In genomic region chr1:48917901-48918603, GRCh38 we compare ENCODE assay signal across 19 cellular contexts.
DNase-seq lines count a peak whose midpoint lies in the region; ATAC-seq and TF ChIP-seq lines count a peak whose summit lies in the region.
"Had no signal": no experiment of that assay in that cellular context is flagged by ENCODE, and none has a peak within 500 bp of the region (broad histone marks: within the 10 kb centered on the region; RNA-seq: fewer than 3 reads in every experiment).

No MANE protein-coding gene starts in this region.

- DNase-seq in GM23338 (ENCODE audit: low spot score) (peak; percentile 17), NCI-H2171 treated with DMSO at 0.1 percent for 48 hours (lab: John Stamatoyannopoulos, UW) (peak; percentile 58), WERI-Rb-1 (peak; percentile 96), trophoblast cell (no peak), midbrain (lab: John Stamatoyannopoulos, UW) (no peak), NOMO-1 treated with DMSO at 0.1 percent for 48 hours (lab: John Stamatoyannopoulos, UW; ENCODE audit: unreplicated experiment) (no peak)
- DNase-seq: activated CD8-positive, alpha-beta T cell treated with anti-CD3 and anti-CD28 coated beads, Interleukin-2, amount 10 ng/mL, durations not matched to agents 7 days and 5 days; amniotic stem cell; CD4-positive, alpha-beta memory T cell; foreskin fibroblast; GOT3; NCI-H2081 treated with DMSO at 0.1 percent for 48 hours; tibial artery had no signal

- no CpG with 5 or more reads among the region's 8 CpGs for WGBS in trophoblast cell (ENCODE audit: extremely low coverage, insufficient coverage, insufficient read length)

- H3K36me3 ChIP-seq in GM23338 (ENCODE audit: insufficient read depth) (no peaks in the 10 kb centered on the region), WERI-Rb-1 (no peaks in the 10 kb centered on the region), trophoblast cell (ENCODE audit: control insufficient read depth in 1 of 2, insufficient read depth in 2 of 2, low read length in 2 of 2) (no peaks in the 10 kb centered on the region)
- H3K36me3 ChIP-seq: neural progenitor cell, tibial artery had no signal

- no peak overlapping the region for H2BK120ac ChIP-seq in trophoblast cell (ENCODE audit: insufficient read depth, low read length, poor library complexity)

- H3K27me3 ChIP-seq in GM23338 (ENCODE audit: insufficient read depth), result no peaks in the 10 kb centered on the region
- H3K27me3 ChIP-seq in WERI-Rb-1 (ENCODE audit: insufficient read depth, low read depth, severe bottlenecking), result no peaks in the 10 kb centered on the region
- no peaks in the 10 kb centered on the region for H3K27me3 ChIP-seq in trophoblast cell (ENCODE audit: insufficient read depth, low read length)
- H3K27me3 ChIP-seq: neural progenitor cell, tibial artery had no signal

- no peak overlapping the region for H4K12ac ChIP-seq in trophoblast cell (ENCODE audit: low read depth, low read length)

- H3K4ac ChIP-seq in trophoblast cell (ENCODE audit: low read depth, low read length), result no peak overlapping the region

- no peak overlapping the region for H3K27ac Mint-ChIP-seq in GM23338
- H3K27ac Mint-ChIP-seq: activated CD8-positive, alpha-beta T cell treated with anti-CD3 and anti-CD28 coated beads, Interleukin-2, amount 10 ng/mL, durations not matched to agents 7 days and 5 days; CD4-positive, alpha-beta memory T cell; memory B cell; neural progenitor cell; stimulated activated effector memory CD8-positive, alpha-beta T cell treated with anti-CD3 and anti-CD28 coated beads, Interleukin-12 subunit alpha, Interleukin-12 subunit beta, amount 100 ng/mL, for 72 hours had no signal

- no peaks in the 10 kb centered on the region for H3K4me1 ChIP-seq in GM23338 (ENCODE audit: insufficient read depth)
- no peaks in the 10 kb centered on the region for H3K4me1 ChIP-seq in trophoblast cell (ENCODE audit: control insufficient read depth in 1 of 2, insufficient read depth in 2 of 2, low read length in 2 of 2)
- H3K4me1 ChIP-seq: neural progenitor cell had no signal

- H3K23ac ChIP-seq in trophoblast cell (ENCODE audit: low read length), result no peak overlapping the region

- no peak overlapping the region for H4K91ac ChIP-seq in trophoblast cell (ENCODE audit: low read depth, low read length)

- H3K4me3 ChIP-seq in GM23338 (no peak overlapping the region), WERI-Rb-1 (ENCODE audit: low read depth, low read length) (no peak overlapping the region), trophoblast cell (ENCODE audit: low read depth, low read length) (no peak overlapping the region)
- H3K4me3 ChIP-seq: GM12878, neural progenitor cell, tibial artery had no signal

- no peak overlapping the region for H2AK5ac ChIP-seq in trophoblast cell (ENCODE audit: low read length)

- no peaks in the 10 kb centered on the region for H3K9me2 ChIP-seq in GM23338 (ENCODE audit: insufficient read depth)

- H3K14ac ChIP-seq in trophoblast cell (ENCODE audit: low read length), result no peak overlapping the region

- H3F3A ChIP-seq in GM23338 (replicated peaks; ENCODE audit: low read depth), result no peaks in the 10 kb centered on the region

- no peak overlapping the region for H2BK5ac ChIP-seq in trophoblast cell (ENCODE audit: low read depth, low read length, poor library complexity)

- H2AFZ ChIP-seq in GM23338, result no peak overlapping the region
- no peak overlapping the region for H2AFZ ChIP-seq in trophoblast cell (ENCODE audit: insufficient read depth, low read length, poor library complexity)
- H2AFZ ChIP-seq: neural progenitor cell had no signal

- no peak overlapping the region for H3K4me3 Mint-ChIP-seq in GM23338
- H3K4me3 Mint-ChIP-seq: activated CD8-positive, alpha-beta T cell treated with anti-CD3 and anti-CD28 coated beads, Interleukin-2, amount 10 ng/mL, durations not matched to agents 7 days and 5 days; CD4-positive, alpha-beta memory T cell; memory B cell; neural progenitor cell; stimulated activated effector memory CD8-positive, alpha-beta T cell treated with anti-CD3 and anti-CD28 coated beads, Interleukin-12 subunit alpha, Interleukin-12 subunit beta, amount 100 ng/mL, for 72 hours had no signal

- H3K79me1 ChIP-seq in trophoblast cell (ENCODE audit: low read length), result no peaks in the 10 kb centered on the region

- H3K4me2 ChIP-seq in GM23338 (no peak overlapping the region), trophoblast cell (ENCODE audit: low read length) (no peak overlapping the region)
- H3K4me2 ChIP-seq: neural progenitor cell had no signal

- H2BK12ac ChIP-seq in trophoblast cell (ENCODE audit: low read length), result no peak overlapping the region

- no peaks in the 10 kb centered on the region for H3K9me3 Mint-ChIP-seq in GM23338
- H3K9me3 Mint-ChIP-seq: memory B cell; neural progenitor cell; stimulated activated effector memory CD8-positive, alpha-beta T cell treated with anti-CD3 and anti-CD28 coated beads, Interleukin-12 subunit alpha, Interleukin-12 subunit beta, amount 100 ng/mL, for 72 hours had no signal

- ATAC-seq in GM23338, result no peak; the same call in 2 of the 3 replicates
- ATAC-seq in HG03354 (IDR thresholded peaks at IDR 0.05; ENCODE audit: poor library complexity, severe bottlenecking, unreplicated experiment), result no peak
- ATAC-seq: activated CD8-positive, alpha-beta T cell treated with anti-CD3 and anti-CD28 coated beads, Interleukin-2, amount 10 ng/mL, durations not matched to agents 7 days and 5 days; GM12878; Panc1; stimulated activated effector memory CD8-positive, alpha-beta T cell treated with anti-CD3 and anti-CD28 coated beads, Interleukin-12 subunit alpha, Interleukin-12 subunit beta, amount 100 ng/mL, for 72 hours had no signal

- H4K8ac ChIP-seq in trophoblast cell (ENCODE audit: low read depth, low read length), result no peak overlapping the region

- H3K27ac ChIP-seq in GM23338 (ENCODE audit: low read depth) (no peak overlapping the region), WERI-Rb-1 (peak overlapping the region; percentile 63), trophoblast cell (ENCODE audit: low read depth, low read length) (no peak overlapping the region)
- H3K27ac ChIP-seq: neural progenitor cell, tibial artery had no signal

- H3K9me3 ChIP-seq in WERI-Rb-1 (ENCODE audit: severe bottlenecking) (no peaks in the 10 kb centered on the region), trophoblast cell (ENCODE audit: insufficient read depth, low read depth, low read length) (no peaks in the 10 kb centered on the region)
- H3K9me3 ChIP-seq: tibial artery had no signal

- no peaks in the 10 kb centered on the region for H4K20me1 ChIP-seq in GM23338 (replicated peaks; ENCODE audit: insufficient read depth)

- H3K36me3 Mint-ChIP-seq in GM23338 (ENCODE audit: low read depth), result no peaks in the 10 kb centered on the region
- H3K36me3 Mint-ChIP-seq: CD4-positive, alpha-beta memory T cell; memory B cell; neural progenitor cell; stimulated activated effector memory CD8-positive, alpha-beta T cell treated with anti-CD3 and anti-CD28 coated beads, Interleukin-12 subunit alpha, Interleukin-12 subunit beta, amount 100 ng/mL, for 72 hours had no signal

- H3K4me1 Mint-ChIP-seq in GM23338, result peaks cover 9% of the 10 kb centered on the region; the same call in 2 of the 3 replicates
- H3K4me1 Mint-ChIP-seq: CD4-positive, alpha-beta memory T cell; stimulated activated effector memory CD8-positive, alpha-beta T cell treated with anti-CD3 and anti-CD28 coated beads, Interleukin-12 subunit alpha, Interleukin-12 subunit beta, amount 100 ng/mL, for 72 hours had no signal

- peak overlapping the region; percentile 33 for H3K9ac ChIP-seq in trophoblast cell (ENCODE audit: low read length)
- H3K9ac ChIP-seq: neural progenitor cell had no signal

- H3K18ac ChIP-seq in trophoblast cell (ENCODE audit: low read length), result no peak overlapping the region

- TF ChIP-seq CTCF in GM23338 (conservative IDR thresholded peaks at IDR 0.05; ENCODE audit: low read depth in 2 of 2), result no peak
- no peak for TF ChIP-seq CTCF in WERI-Rb-1 (IDR thresholded peaks at IDR 0.05; ENCODE audit: low read depth, low read length)

- H3K79me2 ChIP-seq in GM23338 (replicated peaks; ENCODE audit: insufficient read depth) (no peaks in the 10 kb centered on the region), trophoblast cell (ENCODE audit: control insufficient read depth, insufficient read depth, low read length, poor library complexity) (no peaks in the 10 kb centered on the region)

- no peaks in the 10 kb centered on the region for H3K27me3 Mint-ChIP-seq in GM23338 (ENCODE audit: insufficient read depth, low read depth, poor library complexity)
- H3K27me3 Mint-ChIP-seq: CD4-positive, alpha-beta memory T cell had no signal

TF ChIP-seq in GM23338, 12 proteins besides CTCF, POLR2A, EP300 and RAD21 (continues in another document):
- no peak for TF ChIP-seq NANOG (IDR thresholded peaks at IDR 0.05; ENCODE audit: borderline replicate concordance)

Comparison
In these comparisons a context has a peak if more than half of its experiments do, and no peak if none do; other contexts are left out.
1. DNase-seq: peak in GM23338 (single experiment), NCI-H2171 treated with DMSO at 0.1 percent for 48 hours (single experiment) and WERI-Rb-1 (single experiment); none in trophoblast cell (0 of 2), midbrain (single experiment) and NOMO-1 treated with DMSO at 0.1 percent for 48 hours (single experiment).